Comparison of ENCODE assay signal across 9 cellular contexts in the genomic region with DNA sequence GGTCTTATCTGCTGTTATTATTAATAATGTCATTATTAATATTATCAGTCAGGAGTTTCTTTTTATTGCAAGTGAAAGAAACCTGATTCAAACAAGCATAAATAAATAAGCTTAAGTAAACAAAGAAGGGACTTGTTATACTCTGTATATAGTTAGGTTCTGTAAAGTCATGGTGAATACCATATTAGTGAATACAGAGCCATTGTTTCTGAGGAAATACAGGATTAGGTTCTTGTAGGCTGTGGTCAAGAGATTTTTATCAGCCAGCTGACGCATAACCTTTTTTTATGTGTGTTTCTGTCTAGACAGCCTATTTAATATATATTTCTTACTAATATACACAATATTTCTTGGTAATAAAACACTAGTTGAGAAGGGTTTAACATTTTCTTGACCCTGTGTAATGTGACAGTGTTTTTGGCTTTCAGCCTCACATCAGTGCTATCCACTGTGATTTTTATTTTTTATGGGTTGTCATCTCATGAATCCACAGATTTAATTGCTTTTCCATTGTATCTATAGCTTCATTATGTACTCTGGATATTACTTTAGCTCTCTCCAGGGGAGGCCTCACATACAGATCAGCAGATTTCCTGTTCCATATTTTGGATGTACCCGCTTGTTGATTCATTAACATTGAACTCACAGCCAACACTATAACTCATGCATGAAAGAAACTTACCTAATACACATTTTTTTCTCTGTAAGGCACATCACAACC. TPM values are rescaled to one million over a fixed set of nuclear protein-coding genes. Genes with fewer than 3 reads are reported as not detected.
DNase-seq lines count a peak whose midpoint lies in the region; ATAC-seq and TF ChIP-seq lines count a peak whose summit lies in the region.
"Had no signal": no experiment of that assay in that cellular context is flagged by ENCODE, and none has a peak within 500 bp of the region (broad histone marks: within the 10 kb centered on the region; RNA-seq: fewer than 3 reads in every experiment).

No MANE protein-coding gene starts in this region.

- POLR2A ChIA-PET in AG04449 (lab: Yijun Ruan, JAX), result interaction anchor here (0.7 to 1.8 kb wide), 4 partner anchors 9 to 23 kb away, joined by 4 to 10 read pairs (median 6); a partner anchor contains a TSS
- POLR2A ChIA-PET in naive thymus-derived CD4-positive, alpha-beta T cell (lab: Charles Lee), result interaction anchor here (0.6 to 4.8 kb wide), 5 partner anchors 8 to 658 kb away, joined by 3 to 62 read pairs (median 4); no protein-coding TSS in a partner anchor

- H3K27me3 Mint-ChIP-seq in chondrocyte (ENCODE audit: low read depth), result no peaks in the 10 kb centered on the region
- H3K27me3 Mint-ChIP-seq in naive thymus-derived CD4-positive, alpha-beta T cell, result no peaks in the 10 kb centered on the region

- peak overlapping the region; percentile 86 for H3K27ac Mint-ChIP-seq in chondrocyte (ENCODE audit: unreplicated experiment)
- H3K27ac Mint-ChIP-seq in naive thymus-derived CD4-positive, alpha-beta T cell, result peak overlapping the region in 7 of 9 donors; percentile 44 to 85 (median 60)

- intact Hi-C loops in naive thymus-derived CD4-positive, alpha-beta T cell (cut with micrococcal nuclease), result loop anchor here in 1 of 2 donors (1.0 kb wide), 1 partner anchor 13 kb away; no protein-coding TSS in a partner anchor

- H3K27ac ChIP-seq in naive thymus-derived CD4-positive, alpha-beta T cell (ENCODE audit: low read depth, low read length), result peak overlapping the region; percentile 20

- no peak overlapping the region for H3K4me3 Mint-ChIP-seq in chondrocyte (ENCODE audit: unreplicated experiment)
- peak overlapping the region in 8 of 10 donors; percentile 26 to 85 (median 65) for H3K4me3 Mint-ChIP-seq in naive thymus-derived CD4-positive, alpha-beta T cell

- peaks cover 7% of the 10 kb centered on the region for H3K36me3 Mint-ChIP-seq in chondrocyte (ENCODE audit: low read depth)
- H3K36me3 Mint-ChIP-seq in naive thymus-derived CD4-positive, alpha-beta T cell, result peaks cover 13 to 54% (median 47%) of the 10 kb centered on the region in 5 donors

- no peak overlapping the region for H3K4me3 ChIP-seq in AG04449 (ENCODE audit: low read depth, low read length)
- H3K4me3 ChIP-seq in naive thymus-derived CD4-positive, alpha-beta T cell (ENCODE audit: low read length), result no peak overlapping the region

- H3K36me3 ChIP-seq in naive thymus-derived CD4-positive, alpha-beta T cell (ENCODE audit: control insufficient read depth in 2 of 3, insufficient read depth in 3 of 3, low read length in 3 of 3), result peaks cover 0 to 5% (median 0%) of the 10 kb centered on the region in 3 experiments

- H3K4me1 ChIP-seq in naive thymus-derived CD4-positive, alpha-beta T cell (ENCODE audit: control insufficient read depth in 2 of 2, insufficient read depth in 2 of 2, low read length in 2 of 2), result peaks cover 30 to 51% of the 10 kb centered on the region in 2 donors

- H3K4me1 Mint-ChIP-seq in chondrocyte (ENCODE audit: low read depth), result peaks cover 18% of the 10 kb centered on the region
- H3K4me1 Mint-ChIP-seq in naive thymus-derived CD4-positive, alpha-beta T cell, result peaks cover 51 to 89% (median 84%) of the 10 kb centered on the region in 7 donors

- H3K9me3 ChIP-seq in naive thymus-derived CD4-positive, alpha-beta T cell (ENCODE audit: control insufficient read depth in 2 of 3, low read length in 3 of 3), result no peaks in the 10 kb centered on the region

- TF ChIP-seq CTCF in AG04449 (IDR thresholded peaks at IDR 0.05; ENCODE audit: insufficient read depth, low read length, missing control alignments) (no peak), chondrocyte (IDR thresholded peaks at IDR 0.05) (no peak)

- H3K9me3 Mint-ChIP-seq in chondrocyte (ENCODE audit: low read depth), result no peaks in the 10 kb centered on the region
- H3K9me3 Mint-ChIP-seq in naive thymus-derived CD4-positive, alpha-beta T cell, result peaks cover 0 to 7% (median 0%) of the 10 kb centered on the region in 11 donors

- CTCF ChIA-PET in AG04449 (lab: Yijun Ruan, JAX), result interaction anchor here (0.9 to 2.4 kb wide), 8 partner anchors 13 to 106 kb away, joined by 3 to 10 read pairs (median 4); a partner anchor contains a TSS
- CTCF ChIA-PET in naive thymus-derived CD4-positive, alpha-beta T cell (lab: Charles Lee), result interaction anchor here (1.1 kb wide), 2 partner anchors 11 to 76 kb away, joined by 3 read pairs; no protein-coding TSS in a partner anchor

- DNase-seq in AG04449 (ENCODE audit: low read depth, low spot score) (peak; percentile 89), HT-29 (ENCODE audit: low spot score) (peak; percentile 49), chondrocyte (ENCODE audit: low spot score) (no peak), NCI-H2196 (lab: John Stamatoyannopoulos, UW; ENCODE audit: unreplicated experiment) (no peak)
- no peak for DNase-seq in naive thymus-derived CD4-positive, alpha-beta T cell
- no peak for DNase-seq in stimulated activated CD4-positive, alpha-beta T cell treated with anti-CD3 and anti-CD28 coated beads, Interleukin-2, amount 100 ng/mL, for 48 hours
- DNase-seq in stimulated activated CD4-positive, alpha-beta T cell treated with anti-CD3 and anti-CD28 coated beads, Interleukin-4, amount 100 ng/mL, for 1 hour, result no peak
- DNase-seq: NCI-H1092 treated with DMSO at 0.1 percent for 48 hours had no signal

- H3K27me3 ChIP-seq in naive thymus-derived CD4-positive, alpha-beta T cell (ENCODE audit: control insufficient read depth in 2 of 2, insufficient read depth in 2 of 2, low read length in 2 of 2), result no peaks in the 10 kb centered on the region

- no peak for ATAC-seq in naive thymus-derived CD4-positive, alpha-beta T cell
- ATAC-seq in HG03039 (IDR thresholded peaks at IDR 0.05; ENCODE audit: unreplicated experiment), result no peak

RNA-seq across cellular contexts. Expression of a gene that starts 8.0 kb away (rescaled TPM):
- total RNA-seq in HT-29 (2014; rRNA removed; shearing (Covaris generic)), result 1.8 and 5.0 TPM in 2 replicates
- total RNA-seq in chondrocyte, result 14.0 to 16.7 TPM (median 16.6 TPM) in 3 replicates
- 100 to 1,000 TPM in 4 of 5 experiments, 10 to 100 TPM in 1; 38.1 to 130 (median 104) TPM for total RNA-seq in naive thymus-derived CD4-positive, alpha-beta T cell
- 10 to 100 TPM; 42.7 to 65.8 TPM for polyA plus RNA-seq in naive thymus-derived CD4-positive, alpha-beta T cell

Comparison
In these comparisons a context has a peak if more than half of its experiments do, and no peak if none do; other contexts are left out.
1. DNase-seq: peak in AG04449 (single experiment) and HT-29 (single experiment); none in chondrocyte (single experiment), naive thymus-derived CD4-positive, alpha-beta T cell (0 of 9), stimulated activated CD4-positive, alpha-beta T cell treated with anti-CD3 and anti-CD28 coated beads, Interleukin-2, amount 100 ng/mL, for 48 hours (0 of 2), stimulated activated CD4-positive, alpha-beta T cell treated with anti-CD3 and anti-CD28 coated beads, Interleukin-4, amount 100 ng/mL, for 1 hour (single experiment) and NCI-H2196 (single experiment).